26 cellular contexts compared by ENCODE assay signal in genomic region chr4:6369924-6370645, GRCh38.
A peak's percentile ranks its signal among the peaks of the same experiment; 100 is the strongest.
DNase-seq lines count a peak whose midpoint lies in the region; ATAC-seq and TF ChIP-seq lines count a peak whose summit lies in the region.
"Had no signal": no experiment of that assay in that cellular context is flagged by ENCODE, and none has a peak within 500 bp of the region (broad histone marks: within the 10 kb centered on the region; RNA-seq: fewer than 3 reads in every experiment).

No MANE protein-coding gene starts in this region.

- no peaks in the 10 kb centered on the region for H3K36me3 ChIP-seq in neuronal stem cell (replicated peaks in 1 of 2; ENCODE audit: control insufficient read depth in 2 of 2, insufficient read depth in 2 of 2, low read length in 2 of 2)

- H3K4me1 ChIP-seq in right cardiac atrium (ENCODE audit: control insufficient read depth, insufficient read depth, low read length) (no peaks in the 10 kb centered on the region), neuronal stem cell (ENCODE audit: control insufficient read depth in 2 of 2, insufficient read depth in 1 of 2, low read depth in 1 of 2, low read length in 2 of 2) (peaks cover 0 to 7% of the 10 kb centered on the region in 2 donors)
- H3K4me1 ChIP-seq: HAP-1 had no signal

- H2AFZ ChIP-seq in neuronal stem cell (ENCODE audit: low read length), result no peak overlapping the region

- H3K4me2 ChIP-seq in neuronal stem cell (ENCODE audit: insufficient read depth, low read length, poor library complexity, severe bottlenecking), result no peak overlapping the region

- ATAC-seq in right cardiac atrium (no peak), left ventricle myocardium superior (no peak), WTC11 (peak; percentile 74), HG02938 (IDR thresholded peaks at IDR 0.05; ENCODE audit: unreplicated experiment) (no peak), HG03565 (IDR thresholded peaks at IDR 0.05; ENCODE audit: unreplicated experiment) (no peak)
- no peak for ATAC-seq in activated CD4-positive, alpha-beta T cell treated with anti-CD3 and anti-CD28 coated beads for 36 hours
- ATAC-seq: Panc1 had no signal

- no peak overlapping the region for H2AK5ac ChIP-seq in neuronal stem cell (ENCODE audit: low read depth, low read length)

- no peak overlapping the region for H3K4me3 ChIP-seq in right cardiac atrium (ENCODE audit: low read length)
- H3K4me3 ChIP-seq in neuronal stem cell (ENCODE audit: low read length in 2 of 2), result no peak overlapping the region
- H3K4me3 ChIP-seq: HAP-1 had no signal

- H3K4me1 Mint-ChIP-seq in WTC11, result peaks cover 18% of the 10 kb centered on the region
- no peaks in the 10 kb centered on the region for H3K4me1 Mint-ChIP-seq in activated CD4-positive, alpha-beta T cell treated with anti-CD3 and anti-CD28 coated beads for 36 hours

- TF ChIP-seq CTCF in WTC11 (IDR thresholded peaks at IDR 0.05), result no peak

- POLR2A ChIA-PET in WTC11 (lab: Charles Lee), result no interaction called here
- POLR2A ChIA-PET in activated CD4-positive, alpha-beta T cell treated with anti-CD3 and anti-CD28 coated beads for 36 hours (lab: Charles Lee), result no interaction called here

- no peak overlapping the region for H4K8ac ChIP-seq in neuronal stem cell (ENCODE audit: low read depth, low read length)

- no peak overlapping the region for H2BK15ac ChIP-seq in neuronal stem cell (ENCODE audit: low read length)

- H3K27me3 Mint-ChIP-seq in WTC11 (ENCODE audit: low read depth), result no peaks in the 10 kb centered on the region
- H3K27me3 Mint-ChIP-seq in activated CD4-positive, alpha-beta T cell treated with anti-CD3 and anti-CD28 coated beads for 36 hours, result no peaks in the 10 kb centered on the region

- intact Hi-C loops in right cardiac atrium (cut with DNase I) (no loop called here), left ventricle myocardium superior (cut with micrococcal nuclease) (no loop called here)
- intact Hi-C loops in activated CD4-positive, alpha-beta T cell treated with anti-CD3 and anti-CD28 coated beads for 36 hours (cut with DNase I, micrococcal nuclease), result no loop called here

- no peaks in the 10 kb centered on the region for H3K9me3 Mint-ChIP-seq in WTC11
- no peaks in the 10 kb centered on the region for H3K9me3 Mint-ChIP-seq in activated CD4-positive, alpha-beta T cell treated with anti-CD3 and anti-CD28 coated beads for 36 hours (ENCODE audit: low read depth)
- H3K9me3 Mint-ChIP-seq: HFFc6 had no signal

- H3K27ac Mint-ChIP-seq in WTC11, result no peak overlapping the region
- H3K27ac Mint-ChIP-seq in activated CD4-positive, alpha-beta T cell treated with anti-CD3 and anti-CD28 coated beads for 36 hours, result no peak overlapping the region
- H3K27ac Mint-ChIP-seq: HFFc6 had no signal

- H4K91ac ChIP-seq in neuronal stem cell (ENCODE audit: low read depth, low read length, poor library complexity), result no peak overlapping the region

- DNase-seq in right cardiac atrium, result peak in 2 of 3 donors; percentile 24 to 25
- no peak for DNase-seq in left ventricle myocardium superior
- DNase-seq in WTC11 (ENCODE audit: low spot score), result peak; percentile 66
- peak; percentile 75 for DNase-seq in iPS-NIHi7 (ENCODE audit: extremely low spot score)
- DNase-seq in neuronal stem cell (ENCODE audit: low spot score), result no peak
- DNase-seq in activated CD4-positive, alpha-beta T cell treated with anti-CD3 and anti-CD28 coated beads for 36 hours, result no peak
- DNase-seq: 8988T, ACHN, Calu3, DMS153, DND-41, HFFc6, IMR-90, NCI-H1048, NCI-H1417, NCI-H1694, NCI-H2081, NCI-H226, NCI-H510A, NCI-H69, SHP77 treated with DMSO at 0.1 percent for 48 hours had no signal

- H3K4ac ChIP-seq in neuronal stem cell (ENCODE audit: low read length), result no peak overlapping the region

- no peak overlapping the region for H3K9ac ChIP-seq in neuronal stem cell (ENCODE audit: low read depth, low read length, poor library complexity)

- H3K36me3 Mint-ChIP-seq in WTC11, result no peaks in the 10 kb centered on the region
- H3K36me3 Mint-ChIP-seq in activated CD4-positive, alpha-beta T cell treated with anti-CD3 and anti-CD28 coated beads for 36 hours (ENCODE audit: low read depth), result no peaks in the 10 kb centered on the region

- H3K4me3 Mint-ChIP-seq in WTC11, result no peak overlapping the region
- H3K4me3 Mint-ChIP-seq in activated CD4-positive, alpha-beta T cell treated with anti-CD3 and anti-CD28 coated beads for 36 hours, result no peak overlapping the region
- H3K4me3 Mint-ChIP-seq: HFFc6 had no signal

- CTCF ChIA-PET in WTC11 (lab: Charles Lee), result interaction anchor here (0.5 to 1.9 kb wide), 8 partner anchors 10 to 176 kb away, joined by 3 to 12 read pairs (median 4); no protein-coding TSS in a partner anchor
- CTCF ChIA-PET in activated CD4-positive, alpha-beta T cell treated with anti-CD3 and anti-CD28 coated beads for 36 hours (lab: Charles Lee), result interaction anchor here (0.6 to 0.9 kb wide), 2 partner anchors 29 to 519 kb away, joined by 3 to 4 read pairs; no protein-coding TSS in a partner anchor

- H2BK120ac ChIP-seq in neuronal stem cell (ENCODE audit: low read depth, low read length), result no peak overlapping the region

- peak overlapping the region; percentile 9 for H3K18ac ChIP-seq in neuronal stem cell (ENCODE audit: low read length)

- no peak overlapping the region for H2BK5ac ChIP-seq in neuronal stem cell (ENCODE audit: low read length)

- H2BK12ac ChIP-seq in neuronal stem cell (ENCODE audit: low read length), result no peak overlapping the region

- 50% methylated on average over 17 of the region's 17 CpGs for WGBS in right cardiac atrium
- WGBS in neuronal stem cell (ENCODE audit: extremely low coverage in 2 of 2, insufficient read length in 2 of 2, insufficient replicate concordance in 1 of 2), 2 donors, result no CpG with 5 or more reads among the region's 17 CpGs

- H3K27me3 ChIP-seq in right cardiac atrium (ENCODE audit: control insufficient read depth, insufficient read depth), result no peaks in the 10 kb centered on the region
- peaks cover 0 to 63% (median 0%) of the 10 kb centered on the region in 3 experiments for H3K27me3 ChIP-seq in neuronal stem cell (ENCODE audit: control insufficient read depth in 3 of 3, insufficient read depth in 3 of 3, low read depth in 1 of 3, low read length in 3 of 3)

- no peaks in the 10 kb centered on the region for H3K9me3 ChIP-seq in right cardiac atrium (ENCODE audit: control insufficient read depth, low read length)
- no peaks in the 10 kb centered on the region for H3K9me3 ChIP-seq in neuronal stem cell (replicated peaks in 1 of 2; ENCODE audit: control insufficient read depth in 2 of 2, insufficient read depth in 1 of 2, low read depth in 1 of 2, low read length in 2 of 2)
- H3K9me3 ChIP-seq: HAP-1 had no signal

- H3K14ac ChIP-seq in neuronal stem cell (ENCODE audit: low read length), result no peak overlapping the region

- H3K27ac ChIP-seq in right cardiac atrium (ENCODE audit: low read length) (no peak overlapping the region), neuronal stem cell (replicated peaks; ENCODE audit: low read length) (no peak overlapping the region)
- H3K27ac ChIP-seq: RWPE1 had no signal

- no peaks in the 10 kb centered on the region for H3K79me1 ChIP-seq in neuronal stem cell (ENCODE audit: low read depth, low read length)

- H3K23ac ChIP-seq in neuronal stem cell (ENCODE audit: low read depth, low read length, poor library complexity), result peak overlapping the region; percentile 9

TF ChIP-seq in WTC11, 78 proteins besides CTCF, POLR2A, EP300 and RAD21:
- 0 out of 2 replicates have a peak, but pooled peaks have one; percentile 46 for TF ChIP-seq GTF2I (CRISPR knock-in tag; conservative IDR thresholded peaks at IDR 0.05)
- TF ChIP-seq ZNF138 (CRISPR knock-in tag; conservative IDR thresholded peaks at IDR 0.05), result no peak

Comparison
In these comparisons a context has a peak if more than half of its experiments do, and no peak if none do; other contexts are left out.
1. DNase-seq: peak in right cardiac atrium (2 of 3), WTC11 (single experiment) and iPS-NIHi7 (single experiment); none in left ventricle myocardium superior (single experiment), neuronal stem cell (single experiment) and activated CD4-positive, alpha-beta T cell treated with anti-CD3 and anti-CD28 coated beads for 36 hours (single experiment).